8 cellular contexts compared by ENCODE assay signal in the genomic region with DNA sequence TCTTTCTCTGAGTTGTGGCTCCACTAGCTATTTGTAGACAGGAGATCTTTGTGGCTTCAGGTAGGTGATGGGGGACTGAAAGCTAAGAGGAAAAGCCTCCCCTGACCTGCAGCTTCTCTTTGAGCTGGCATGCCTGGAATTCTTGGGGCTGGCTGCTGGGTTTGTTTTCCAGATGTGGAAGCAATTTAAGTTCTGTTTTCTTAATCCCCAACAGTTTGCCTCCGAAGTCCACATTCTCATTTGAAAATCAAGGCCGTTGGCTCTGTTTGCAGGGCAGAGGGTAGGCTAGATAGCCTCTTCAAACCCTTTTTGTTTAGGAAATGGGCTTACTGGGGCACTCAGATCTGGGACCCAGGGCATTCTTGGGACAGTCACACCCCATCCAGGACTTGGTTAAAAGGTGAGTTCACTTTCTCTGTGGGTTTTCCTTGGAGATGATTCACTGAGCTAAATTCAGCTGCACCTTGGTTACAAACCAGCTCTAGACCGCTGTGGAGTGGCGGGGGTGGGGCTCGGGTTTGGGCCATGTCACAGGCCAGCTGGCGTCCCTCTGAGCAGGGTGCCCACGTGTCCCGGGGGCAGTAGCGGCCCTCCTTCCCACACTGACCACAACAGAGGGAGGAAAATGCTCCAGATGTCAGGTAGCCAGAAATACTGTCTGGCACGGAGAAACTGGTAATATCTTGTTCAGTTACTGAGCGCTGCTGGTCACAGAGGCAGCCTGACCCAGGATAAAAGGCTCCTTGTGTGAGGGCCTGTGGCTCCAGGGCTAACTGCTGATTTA.
DNase-seq lines count a peak whose midpoint lies in the region; ATAC-seq and TF ChIP-seq lines count a peak whose summit lies in the region.

No MANE protein-coding gene starts in this region.

- H3K27me3 Mint-ChIP-seq in T-helper 17 cell (no peaks in the 10 kb centered on the region), progenitor cell of endocrine pancreas (no peaks in the 10 kb centered on the region)

- H3K9me3 ChIP-seq in T-helper 17 cell (ENCODE audit: control insufficient read depth, low read length, poor library complexity, severe bottlenecking) = no peaks in the 10 kb centered on the region

- ATAC-seq in T-helper 17 cell (no peak), HG02938 (IDR thresholded peaks at IDR 0.05; ENCODE audit: unreplicated experiment) (no peak), GM21723 (IDR thresholded peaks at IDR 0.05; ENCODE audit: unreplicated experiment) (no peak), GM21515 (IDR thresholded peaks at IDR 0.05; ENCODE audit: unreplicated experiment) (no peak), GM21619 (IDR thresholded peaks at IDR 0.05; ENCODE audit: unreplicated experiment) (no peak)

- H3K27ac Mint-ChIP-seq in T-helper 17 cell (peak overlapping the region; percentile 72), progenitor cell of endocrine pancreas (peak overlapping the region; percentile 82)

- no peak overlapping the region for H3K4me3 Mint-ChIP-seq in T-helper 17 cell
- H3K4me3 Mint-ChIP-seq in progenitor cell of endocrine pancreas (ENCODE audit: low read depth) = no peak overlapping the region

- DNase-seq in G401 (ENCODE audit: low spot score) (peak; percentile 75), T-helper 17 cell (no peak), head of caudate nucleus (peak; percentile 47 to 91 (median 78)), progenitor cell of endocrine pancreas (ENCODE audit: low spot score, unreplicated experiment) (no peak)

- in situ Hi-C loops in G401 (cut with HindIII; ENCODE audit: low sequenced_read_pairs) = no loop called here

- TF ChIP-seq CTCF in progenitor cell of endocrine pancreas (IDR thresholded peaks at IDR 0.05; ENCODE audit: unreplicated experiment) = no peak

- H3K4me1 Mint-ChIP-seq in T-helper 17 cell (peaks cover 24% of the 10 kb centered on the region), progenitor cell of endocrine pancreas (ENCODE audit: low read depth) (peaks cover 33% of the 10 kb centered on the region)

- H3K9me3 Mint-ChIP-seq in progenitor cell of endocrine pancreas (ENCODE audit: low read depth) = no peaks in the 10 kb centered on the region

- no peaks in the 10 kb centered on the region for H3K36me3 Mint-ChIP-seq in T-helper 17 cell (ENCODE audit: low read depth)
- no peaks in the 10 kb centered on the region for H3K36me3 Mint-ChIP-seq in progenitor cell of endocrine pancreas (ENCODE audit: insufficient read depth)

- intact Hi-C loops in head of caudate nucleus (cut with DNase I) = no loop called here

Comparison
In these comparisons a context has a peak if more than half of its experiments do, and no peak if none do; other contexts are left out.
1. DNase-seq: peak in G401 (single experiment) and head of caudate nucleus (42 of 42); none in T-helper 17 cell (0 of 3) and progenitor cell of endocrine pancreas (single experiment).